8 cellular contexts compared by ENCODE assay signal in genomic region chr3:185933374-185933950, GRCh38. TPM values are rescaled to one million over a fixed set of nuclear protein-coding genes. Genes with fewer than 3 reads are reported as not detected.
A peak's percentile ranks its signal among the peaks of the same experiment; 100 is the strongest.
DNase-seq lines count a peak whose midpoint lies in the region; ATAC-seq and TF ChIP-seq lines count a peak whose summit lies in the region.

No MANE protein-coding gene starts in this region.

- H3K27ac ChIP-seq in DND-41 (ENCODE audit: low read length) (no peak overlapping the region), endodermal cell (ENCODE audit: low read depth, low read length) (no peak overlapping the region)

- no peak for TF ChIP-seq CTCF in DND-41 (IDR thresholded peaks at IDR 0.05; ENCODE audit: borderline replicate concordance, extremely low read depth, low read length, poor library complexity, severe bottlenecking)
- no peak for TF ChIP-seq CTCF in endodermal cell (conservative IDR thresholded peaks at IDR 0.05)
- TF ChIP-seq CTCF in osteocyte (IDR thresholded peaks at IDR 0.05), result no peak

- H2AFZ ChIP-seq in DND-41 (ENCODE audit: low read depth, low read length), result no peak overlapping the region

- H4K20me1 ChIP-seq in DND-41 (ENCODE audit: insufficient read depth, low read length), result peaks cover 90% of the 10 kb centered on the region

- H3K4me3 Mint-ChIP-seq in endodermal cell (peak overlapping the region; percentile 100), osteocyte (ENCODE audit: unreplicated experiment) (peak overlapping the region; percentile 100)

- H3K27me3 ChIP-seq in DND-41 (ENCODE audit: insufficient read depth, low read length, poor library complexity) (no peaks in the 10 kb centered on the region), NT2/D1 (ENCODE audit: insufficient read depth, insufficient read length) (no peaks in the 10 kb centered on the region), endodermal cell (ENCODE audit: control insufficient read depth, insufficient read depth, low read length, poor library complexity, severe bottlenecking) (no peaks in the 10 kb centered on the region)

- H3K9me3 Mint-ChIP-seq in endodermal cell (peaks cover 7% of the 10 kb centered on the region), osteocyte (ENCODE audit: unreplicated experiment) (peaks cover 2% of the 10 kb centered on the region)

- H3K27ac Mint-ChIP-seq in endodermal cell, result peak overlapping the region; percentile 100
- peak overlapping the region; percentile 100 for H3K27ac Mint-ChIP-seq in osteocyte (ENCODE audit: unreplicated experiment)

- H3K36me3 ChIP-seq in DND-41 (ENCODE audit: insufficient read depth, low read length) (peaks cover 85% of the 10 kb centered on the region), NT2/D1 (ENCODE audit: insufficient read depth, insufficient read length, low read length) (peaks cover 56% of the 10 kb centered on the region), endodermal cell (ENCODE audit: control insufficient read depth, insufficient read depth, low read length) (peaks cover 66% of the 10 kb centered on the region)

- H3K4me1 ChIP-seq in DND-41 (ENCODE audit: insufficient read depth, low read length) (peaks cover 77% of the 10 kb centered on the region), NT2/D1 (ENCODE audit: insufficient read depth, insufficient read length) (peaks cover 9% of the 10 kb centered on the region), endodermal cell (ENCODE audit: control insufficient read depth, insufficient read depth, low read length) (peaks cover 10% of the 10 kb centered on the region)

- H3K9me3 ChIP-seq in DND-41 (ENCODE audit: insufficient read depth, low read length, severe bottlenecking), result no peaks in the 10 kb centered on the region
- H3K9me3 ChIP-seq in NT2/D1 (ENCODE audit: insufficient read depth, low read length), result peaks cover 4% of the 10 kb centered on the region; the same call in 1 of the 2 replicates
- H3K9me3 ChIP-seq in endodermal cell (ENCODE audit: control insufficient read depth, low read length), result no peaks in the 10 kb centered on the region

- ATAC-seq in DND-41 (ENCODE audit: insufficient read depth, low read depth) (no peak), HG03460 (IDR thresholded peaks at IDR 0.05; ENCODE audit: unreplicated experiment) (no peak), HG02678 (IDR thresholded peaks at IDR 0.05; ENCODE audit: unreplicated experiment) (no peak)

- peak overlapping the region; percentile 82 for H3K4me2 ChIP-seq in DND-41 (ENCODE audit: insufficient read depth, low read length)

- peaks cover 3% of the 10 kb centered on the region for H3K27me3 Mint-ChIP-seq in endodermal cell (ENCODE audit: insufficient read depth)
- no peaks in the 10 kb centered on the region for H3K27me3 Mint-ChIP-seq in osteocyte (ENCODE audit: unreplicated experiment)

- peaks cover 60% of the 10 kb centered on the region for H3K4me1 Mint-ChIP-seq in endodermal cell
- peaks cover 78% of the 10 kb centered on the region for H3K4me1 Mint-ChIP-seq in osteocyte (ENCODE audit: unreplicated experiment)

- H3K36me3 Mint-ChIP-seq in endodermal cell (ENCODE audit: low read depth) (peaks cover 51% of the 10 kb centered on the region), osteocyte (ENCODE audit: unreplicated experiment) (peaks cover 8% of the 10 kb centered on the region)

- H3K9ac ChIP-seq in DND-41 (ENCODE audit: low read depth, low read length) (peak overlapping the region; percentile 98), NT2/D1 (ENCODE audit: insufficient read length, low read depth) (no peak overlapping the region), endodermal cell (ENCODE audit: extremely low read depth, low read length, poor library complexity, severe bottlenecking) (peak overlapping the region; percentile 99)

- H3K4me3 ChIP-seq in DND-41 (ENCODE audit: low read depth in 1 of 2, low read length in 2 of 2), result peak overlapping the region; percentile 68 to 91; a peak in 3 of 4 replicates
- peak overlapping the region; percentile 100 for H3K4me3 ChIP-seq in NT2/D1 (ENCODE audit: insufficient read length, low read depth)
- H3K4me3 ChIP-seq in endodermal cell (ENCODE audit: low read length), result peak overlapping the region; percentile 92

- no peak for DNase-seq in DND-41
- DNase-seq in NT2/D1 (ENCODE audit: low read depth, low spot score), result no peak
- no peak for DNase-seq in endodermal cell
- no peak for DNase-seq in osteocyte (ENCODE audit: extremely low spot score, unreplicated experiment)
- DNase-seq in islet precursor cell, result no peak
- DNase-seq in DMS 273 treated with DMSO at 0.1 percent for 48 hours (lab: John Stamatoyannopoulos, UW), result no peak

- peaks cover 97% of the 10 kb centered on the region for H3K79me2 ChIP-seq in DND-41 (ENCODE audit: insufficient read depth, low read length)

RNA-seq across cellular contexts. Expression of gene TRA2B, which starts 4.4 kb away (rescaled TPM):
- 100 to 1,000 TPM; 222 to 230 TPM for total RNA-seq in endodermal cell
- polyA plus RNA-seq in endodermal cell (2013, experiment 1 of 2), result 259 TPM
- polyA plus RNA-seq in endodermal cell (2013, experiment 2 of 2), result 232 TPM
- 90.9 and 113 TPM in 2 replicates for total RNA-seq in osteocyte
